ENCODE assay signal across 8 cellular contexts in genomic region chr12:8950287-8950574, GRCh38. TPM values are rescaled to one million over a fixed set of nuclear protein-coding genes. Genes with fewer than 3 reads are reported as not detected.
DNase-seq lines count a peak whose midpoint lies in the region; ATAC-seq and TF ChIP-seq lines count a peak whose summit lies in the region.

No MANE protein-coding gene starts in this region.

- H3K4me1 Mint-ChIP-seq in glutamatergic neuron (ENCODE audit: low read depth, unreplicated experiment): peaks cover 7% of the 10 kb centered on the region

- H3K4me3 ChIP-seq in GM12865 (ENCODE audit: low read depth, low read length) (peak overlapping the region; percentile 78), SU-DHL-6 (ENCODE audit: insufficient read depth, low read length, poor library complexity, severe bottlenecking) (peak overlapping the region; percentile 69), skin epidermis (peak overlapping the region; percentile 64 to 96 (median 86))

- peaks cover 6% of the 10 kb centered on the region for H3K36me3 Mint-ChIP-seq in glutamatergic neuron (ENCODE audit: unreplicated experiment)

- peak overlapping the region; percentile 96 for H3K4me2 ChIP-seq in SU-DHL-6 (ENCODE audit: low read depth, low read length, poor library complexity, severe bottlenecking)

- peak overlapping the region; percentile 69 for H2AFZ ChIP-seq in SU-DHL-6 (ENCODE audit: low read depth, low read length, severe bottlenecking)

- H3K79me2 ChIP-seq in SU-DHL-6 (ENCODE audit: insufficient read depth, low read length): peaks cover 51% of the 10 kb centered on the region

- DNase-seq in GM12865 (ENCODE audit: low read depth) (no peak), glutamatergic neuron (no peak), AG08395 (ENCODE audit: low spot score) (no peak), activated gamma-delta T cell (lab: John Stamatoyannopoulos, UW) (no peak), anterior cingulate cortex (lab: John Stamatoyannopoulos, UW) (no peak)

- H3K27ac ChIP-seq in SU-DHL-6 (ENCODE audit: low read depth, low read length) (peak overlapping the region; percentile 86), skin epidermis (peak overlapping the region; percentile 62 to 99 (median 94))

- H3K9me3 Mint-ChIP-seq in glutamatergic neuron (ENCODE audit: unreplicated experiment): peaks cover 6% of the 10 kb centered on the region

- peak; percentile 4 for ATAC-seq in HG02610 (IDR thresholded peaks at IDR 0.05; ENCODE audit: unreplicated experiment)

- H3K9ac ChIP-seq in SU-DHL-6 (ENCODE audit: low read length): peak overlapping the region; percentile 80

- no peak for TF ChIP-seq CTCF in GM12865 (IDR thresholded peaks at IDR 0.05; ENCODE audit: insufficient read depth, low read depth, low read length, missing control alignments)
- TF ChIP-seq CTCF in SU-DHL-6 (IDR thresholded peaks at IDR 0.05; ENCODE audit: insufficient read depth, low read length, poor library complexity, severe bottlenecking): no peak
- TF ChIP-seq CTCF in glutamatergic neuron (IDR thresholded peaks at IDR 0.05; ENCODE audit: partially characterized antibody, unreplicated experiment): no peak

- H3K9me2 ChIP-seq in SU-DHL-6 (replicated peaks; ENCODE audit: insufficient read depth, low read length): no peaks in the 10 kb centered on the region

- peaks cover 7% of the 10 kb centered on the region; the same call in 1 of the 2 replicates for H3K36me3 ChIP-seq in SU-DHL-6 (ENCODE audit: low read length)

- H3K27me3 Mint-ChIP-seq in glutamatergic neuron (ENCODE audit: unreplicated experiment): no peaks in the 10 kb centered on the region

- peak overlapping the region; percentile 67 for H3K27ac Mint-ChIP-seq in glutamatergic neuron (ENCODE audit: unreplicated experiment)

- H3K27me3 ChIP-seq in SU-DHL-6 (ENCODE audit: low read length): no peaks in the 10 kb centered on the region

- 0 out of 2 replicates have a peak, but pooled peaks cover 6% of the 10 kb centered on the region for H3K9me3 ChIP-seq in SU-DHL-6 (ENCODE audit: insufficient read depth, low read length)

- H3F3A ChIP-seq in SU-DHL-6 (ENCODE audit: insufficient read depth): peaks cover 6% of the 10 kb centered on the region

- no peaks in the 10 kb centered on the region; the same call in 1 of the 2 replicates for H4K20me1 ChIP-seq in SU-DHL-6 (ENCODE audit: low read depth, low read length)

- H3K4me3 Mint-ChIP-seq in glutamatergic neuron (ENCODE audit: unreplicated experiment): peak overlapping the region; percentile 100

RNA-seq across cellular contexts. Expression of gene M6PR, which starts 0.8 kb away (rescaled TPM):
- total RNA-seq in glutamatergic neuron (ENCODE audit: unreplicated experiment): 98.8 TPM

RNA-seq across cellular contexts. Expression of gene PHC1, which starts 35.9 kb away (rescaled TPM):
- total RNA-seq in glutamatergic neuron (ENCODE audit: unreplicated experiment): 59.8 TPM

RNA-seq across cellular contexts. Expression of gene KLRG1, which starts 39.1 kb away (rescaled TPM):
- total RNA-seq in glutamatergic neuron (ENCODE audit: unreplicated experiment): 5.2 TPM
